In genomic region chr16:2904922-2905240, GRCh38 we compare ENCODE assay signal across 8 cellular contexts. TPM values are rescaled to one million over a fixed set of nuclear protein-coding genes. Genes with fewer than 3 reads are reported as not detected.
DNase-seq lines count a peak whose midpoint lies in the region; ATAC-seq and TF ChIP-seq lines count a peak whose summit lies in the region.

No MANE protein-coding gene starts in this region.

- TF ChIP-seq CTCF in GM12875 (IDR thresholded peaks at IDR 0.05; ENCODE audit: borderline replicate concordance, insufficient read depth, low read depth, low read length) (no peak), left ventricle myocardium inferior (IDR thresholded peaks at IDR 0.05; ENCODE audit: borderline replicate concordance) (no peak)

- H3K27me3 Mint-ChIP-seq in activated CD8-positive, alpha-beta T cell treated with anti-CD3 and anti-CD28 coated beads, Interleukin-2, amount 10 ng/mL, durations not matched to agents 7 days and 5 days (ENCODE audit: low read depth): no peaks in the 10 kb centered on the region

- H3K4me1 ChIP-seq in left ventricle myocardium inferior: peaks cover 30% of the 10 kb centered on the region

- CTCF ChIA-PET in activated CD8-positive, alpha-beta T cell treated with anti-CD3 and anti-CD28 coated beads, Interleukin-2, amount 10 ng/mL, durations not matched to agents 7 days and 5 days (lab: Charles Lee): interaction anchor here (1.0 to 3.1 kb wide), 4 partner anchors 12 to 66 kb away, joined by 5 to 25 read pairs (median 10); partner anchors contain the start of gene FLYWCH2

- no peak for DNase-seq in activated CD8-positive, alpha-beta T cell treated with anti-CD3 and anti-CD28 coated beads, Interleukin-2, amount 10 ng/mL, durations not matched to agents 7 days and 5 days
- DNase-seq in left ventricle myocardium inferior (no peak), NOMO-1 (lab: John Stamatoyannopoulos, UW; ENCODE audit: unreplicated experiment in 2 of 2) (no peak)
- DNase-seq in NK-92 treated with Interleukin-12 subunit alpha and Interleukin-12 subunit beta, amount 100 ng/mL, for 24 hours (lab: John Stamatoyannopoulos, UW): no peak

- H3K9me3 ChIP-seq in left ventricle myocardium inferior (replicated peaks): no peaks in the 10 kb centered on the region

- ATAC-seq in HG02759 (IDR thresholded peaks at IDR 0.05; ENCODE audit: unreplicated experiment): peak; percentile 17
- peak; percentile 2 for ATAC-seq in activated CD8-positive, alpha-beta T cell treated with anti-CD3 and anti-CD28 coated beads, Interleukin-2, amount 10 ng/mL, durations not matched to agents 7 days and 5 days
- no peak for ATAC-seq in HG03159 (IDR thresholded peaks at IDR 0.05; ENCODE audit: unreplicated experiment)

- peak overlapping the region; percentile 91 for H3K4me3 Mint-ChIP-seq in activated CD8-positive, alpha-beta T cell treated with anti-CD3 and anti-CD28 coated beads, Interleukin-2, amount 10 ng/mL, durations not matched to agents 7 days and 5 days

- peaks cover 26% of the 10 kb centered on the region for H3K4me1 Mint-ChIP-seq in activated CD8-positive, alpha-beta T cell treated with anti-CD3 and anti-CD28 coated beads, Interleukin-2, amount 10 ng/mL, durations not matched to agents 7 days and 5 days (ENCODE audit: low read depth)

- POLR2A ChIA-PET in activated CD8-positive, alpha-beta T cell treated with anti-CD3 and anti-CD28 coated beads, Interleukin-2, amount 10 ng/mL, durations not matched to agents 7 days and 5 days (lab: Charles Lee): interaction anchor here (1.1 kb wide), 1 partner anchor 127 kb away, joined by 3 read pairs; no protein-coding TSS in a partner anchor

- intact Hi-C loops in left ventricle myocardium inferior (cut with micrococcal nuclease): no loop called here

- H3K27me3 ChIP-seq in left ventricle myocardium inferior (ENCODE audit: low read depth): no peaks in the 10 kb centered on the region

- H3K36me3 Mint-ChIP-seq in activated CD8-positive, alpha-beta T cell treated with anti-CD3 and anti-CD28 coated beads, Interleukin-2, amount 10 ng/mL, durations not matched to agents 7 days and 5 days (ENCODE audit: low read depth): no peaks in the 10 kb centered on the region

- peaks cover 3% of the 10 kb centered on the region for H3K36me3 ChIP-seq in left ventricle myocardium inferior

- H3K27ac ChIP-seq in left ventricle myocardium inferior (replicated peaks) (peak overlapping the region; percentile 100), skin epidermis (peak overlapping the region; percentile 39 to 92 (median 84))

- H3K9me3 Mint-ChIP-seq in activated CD8-positive, alpha-beta T cell treated with anti-CD3 and anti-CD28 coated beads, Interleukin-2, amount 10 ng/mL, durations not matched to agents 7 days and 5 days (ENCODE audit: insufficient read depth): no peaks in the 10 kb centered on the region

- H3K4me3 ChIP-seq in GM12875 (ENCODE audit: low read depth, low read length) (peak overlapping the region; percentile 76), left ventricle myocardium inferior (peak overlapping the region; percentile 97), skin epidermis (peak overlapping the region; percentile 57 to 79 (median 75))

- peak overlapping the region; percentile 90 for H3K27ac Mint-ChIP-seq in activated CD8-positive, alpha-beta T cell treated with anti-CD3 and anti-CD28 coated beads, Interleukin-2, amount 10 ng/mL, durations not matched to agents 7 days and 5 days

RNA-seq across cellular contexts. Expression of gene FLYWCH1, which starts 6.8 kb away (rescaled TPM):
- total RNA-seq in activated CD8-positive, alpha-beta T cell treated with anti-CD3 and anti-CD28 coated beads, Interleukin-2, amount 10 ng/mL, durations not matched to agents 7 days and 5 days: 10 to 100 TPM; 44.6 to 48.9 TPM
- total RNA-seq in left ventricle myocardium inferior: 35.7 TPM

RNA-seq across cellular contexts. Expression of gene FLYWCH2, which starts 21.9 kb away (rescaled TPM):
- 10 to 100 TPM; 22.5 to 22.8 TPM for total RNA-seq in activated CD8-positive, alpha-beta T cell treated with anti-CD3 and anti-CD28 coated beads, Interleukin-2, amount 10 ng/mL, durations not matched to agents 7 days and 5 days
- 23.2 TPM for total RNA-seq in left ventricle myocardium inferior

RNA-seq across cellular contexts. Expression of gene PRSS22, which starts 46.9 kb away (rescaled TPM):
- not detected for total RNA-seq in activated CD8-positive, alpha-beta T cell treated with anti-CD3 and anti-CD28 coated beads, Interleukin-2, amount 10 ng/mL, durations not matched to agents 7 days and 5 days
- not detected for total RNA-seq in left ventricle myocardium inferior

RNA-seq across cellular contexts. Expression of gene KREMEN2, which starts 59.2 kb away (rescaled TPM):
- total RNA-seq in activated CD8-positive, alpha-beta T cell treated with anti-CD3 and anti-CD28 coated beads, Interleukin-2, amount 10 ng/mL, durations not matched to agents 7 days and 5 days: under 1 TPM in 1 of 2 experiments, not detected in 1; 0.18 TPM
- not detected for total RNA-seq in left ventricle myocardium inferior
